In the genomic region with DNA sequence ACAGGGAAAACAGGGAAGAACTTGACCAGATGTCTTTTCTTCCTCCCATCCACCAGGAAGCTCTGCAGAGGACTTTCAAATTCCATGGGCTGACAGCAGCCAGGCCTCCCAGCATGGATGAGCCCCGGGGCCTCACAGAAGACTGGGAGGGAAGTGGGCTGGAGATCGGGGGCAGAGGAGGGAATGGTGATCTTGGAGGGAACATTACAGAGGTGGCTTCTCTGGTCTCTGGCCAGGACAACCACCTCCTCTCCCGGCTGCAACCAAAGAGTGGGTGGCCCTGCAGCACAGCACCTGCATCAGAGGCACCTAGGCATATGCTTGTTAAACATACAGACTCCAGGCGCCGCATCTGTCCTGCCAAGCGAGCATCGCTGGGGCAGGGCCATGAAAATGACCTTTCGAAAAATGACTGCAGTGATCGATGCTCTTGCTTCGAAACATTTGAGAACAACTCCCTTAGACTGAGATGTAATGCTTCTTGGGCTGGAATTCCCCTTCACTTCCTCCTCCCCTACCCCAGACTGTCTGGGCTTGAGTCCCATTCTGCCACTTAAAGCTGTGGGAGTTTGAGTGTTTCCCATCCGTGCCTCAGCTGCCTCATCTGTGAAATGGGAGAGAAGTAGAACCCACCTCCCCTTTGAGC, we compare ENCODE assay signal across 18 cellular contexts.
DNase-seq lines count a peak whose midpoint lies in the region; ATAC-seq, FAIRE-seq and TF ChIP-seq lines count a peak whose summit lies in the region.
"Had no signal": no experiment of that assay in that cellular context is flagged by ENCODE, and none has a peak within 500 bp of the region (broad histone marks: within the 10 kb centered on the region; RNA-seq: fewer than 3 reads in every experiment).

No MANE protein-coding gene starts in this region.

- H3K9me3 ChIP-seq in colonic mucosa, result no peaks in the 10 kb centered on the region
- H3K9me3 ChIP-seq in osteoblast (ENCODE audit: low read depth, low read length), result no peaks in the 10 kb centered on the region

- H3K4me3 ChIP-seq in colonic mucosa (no peak overlapping the region), osteoblast (ENCODE audit: insufficient read depth, low read length) (no peak overlapping the region)
- H3K4me3 ChIP-seq: dorsolateral prefrontal cortex, K562 had no signal

- H2AFZ ChIP-seq in osteoblast (ENCODE audit: low read length), result no peak overlapping the region

- H3K4me1 ChIP-seq in colonic mucosa (no peaks in the 10 kb centered on the region), osteoblast (ENCODE audit: insufficient read depth, low read length) (no peaks in the 10 kb centered on the region)

- no peak overlapping the region for H3K9ac ChIP-seq in colonic mucosa (ENCODE audit: low read depth in 2 of 2, low read length in 2 of 2)

- H3K27ac ChIP-seq in colonic mucosa (no peak overlapping the region), osteoblast (ENCODE audit: low read depth, low read length) (no peak overlapping the region)
- H3K27ac ChIP-seq: HL-60 had no signal

- H4K20me1 ChIP-seq in osteoblast (ENCODE audit: insufficient read depth, low read length), result no peaks in the 10 kb centered on the region

- peak; percentile 82 for FAIRE-seq in GM18507 (lab: Jason Lieb, UNC)
- FAIRE-seq: islet of Langerhans, K562 had no signal

- peak; percentile 7 for DNase-seq in AG20443 (ENCODE audit: low spot score)
- no peak for DNase-seq in GM18507 (ENCODE audit: extremely low spot score, insufficient read length, low read depth)
- DNase-seq in colonic mucosa, result peak; percentile 8
- peak; percentile 19 for DNase-seq in osteoblast (ENCODE audit: insufficient read length, low spot score, missing footprints)
- DNase-seq: EL, NCI-H1048, NCI-H2081 treated with DMSO at 0.1 percent for 48 hours, NCI-H524, right cardiac atrium, SHP77 had no signal

- ATAC-seq in GM21390 (IDR thresholded peaks at IDR 0.05; ENCODE audit: unreplicated experiment) (no peak), HG03196 (IDR thresholded peaks at IDR 0.05; ENCODE audit: unreplicated experiment) (no peak), GM21529 (IDR thresholded peaks at IDR 0.05; ENCODE audit: unreplicated experiment) (no peak), GM21717 (IDR thresholded peaks at IDR 0.05; ENCODE audit: unreplicated experiment) (no peak)
- ATAC-seq: K562, right cardiac atrium had no signal

- TF ChIP-seq CTCF in colonic mucosa (IDR thresholded peaks at IDR 0.05) (no peak), osteoblast (IDR thresholded peaks at IDR 0.05; ENCODE audit: extremely low read depth, low read depth, low read length) (no peak)

- no peak overlapping the region for H3K4me2 ChIP-seq in osteoblast (ENCODE audit: insufficient read depth, low read length)

- intact Hi-C loops in colonic mucosa (cut with DNase I), result no loop called here

- H3K36me3 ChIP-seq in colonic mucosa (no peaks in the 10 kb centered on the region), osteoblast (ENCODE audit: insufficient read depth, low read length) (no peaks in the 10 kb centered on the region)

- H3K79me2 ChIP-seq in osteoblast (ENCODE audit: insufficient read depth, low read length), result no peaks in the 10 kb centered on the region

- H3K27me3 ChIP-seq in colonic mucosa, result peaks cover 29% of the 10 kb centered on the region
- peaks cover 88% of the 10 kb centered on the region for H3K27me3 ChIP-seq in osteoblast (ENCODE audit: insufficient read depth, low read length)
